Comparison of ENCODE assay signal across 15 cellular contexts in genomic region chr7:7889791-7890568, GRCh38.
"Had no signal": no experiment of that assay in that cellular context is flagged by ENCODE, and none has a peak within 500 bp of the region (broad histone marks: within the 10 kb centered on the region; RNA-seq: fewer than 3 reads in every experiment).

No MANE protein-coding gene starts in this region.

- H3K4me1 ChIP-seq: breast epithelium, esophagus muscularis mucosa, sigmoid colon, suprapubic skin had no signal

- H3K36me3 ChIP-seq: breast epithelium, sigmoid colon, suprapubic skin had no signal

- H3K27me3 ChIP-seq: breast epithelium, esophagus muscularis mucosa, sigmoid colon, suprapubic skin had no signal

- H3K9me3 ChIP-seq: breast epithelium, esophagus muscularis mucosa, sigmoid colon, suprapubic skin had no signal

- DNase-seq: activated CD4-positive, alpha-beta memory T cell treated with anti-CD3 and anti-CD28 coated beads, Interleukin-2, amount 10 ng/mL, durations not matched to agents 7 days and 5 days; activated CD4-positive, alpha-beta T cell treated with anti-CD3 and anti-CD28 coated beads for 1 hour; activated CD8-positive, alpha-beta memory T cell treated with anti-CD3 and anti-CD28 coated beads, Interleukin-2, amount 50 U/mL, for 4 hours; activated gamma-delta T cell treated with Interleukin-2 at 50 U/mL for 16 hours; activated T-cell treated with anti-CD3 and anti-CD28 coated beads, Interleukin-2, amount 50 U/mL, for 72 hours; aorta; head of caudate nucleus; natural killer cell; occipital lobe; sigmoid colon; stimulated activated naive CD4-positive, alpha-beta T cell treated with Interleukin-2 at 50 U/mL for 16 hours; T-helper 2 cell had no signal

- H3K27ac ChIP-seq: breast epithelium, esophagus muscularis mucosa, sigmoid colon, suprapubic skin had no signal

- ATAC-seq: activated T-cell treated with anti-CD3 and anti-CD28 coated beads, Interleukin-2, amount 50 U/mL, for 72 hours; natural killer cell had no signal

- H3K4me3 ChIP-seq: breast epithelium, esophagus muscularis mucosa, sigmoid colon, suprapubic skin had no signal
